Comparison of ENCODE assay signal across 8 cellular contexts in genomic region chr19:14005381-14006084, GRCh38. TPM values are rescaled to one million over a fixed set of nuclear protein-coding genes. Genes with fewer than 3 reads are reported as not detected.
A peak's percentile ranks its signal among the peaks of the same experiment; 100 is the strongest.
DNase-seq lines count a peak whose midpoint lies in the region; ATAC-seq, FAIRE-seq and TF ChIP-seq lines count a peak whose summit lies in the region.

No MANE protein-coding gene starts in this region.

- H3K27me3 ChIP-seq in DND-41 (ENCODE audit: insufficient read depth, low read length, poor library complexity) (no peaks in the 10 kb centered on the region), HCT116 (ENCODE audit: insufficient read depth, low read length) (no peaks in the 10 kb centered on the region), hepatocyte (no peaks in the 10 kb centered on the region), rectal smooth muscle tissue (ENCODE audit: control insufficient read depth, insufficient read depth, low read length) (no peaks in the 10 kb centered on the region)

- TSS peak; percentile 65 for BruUV-seq in HCT116 (replicated peaks; lab: Mats Ljungman, UMichigan)

- no peaks in the 10 kb centered on the region for H3K27me3 Mint-ChIP-seq in T-helper 2 cell treated with Interferon-gamma antibody and Interleukin-4, amounts not matched to agents 5 μg/mL and 100 μg/mL, for 36 hours (ENCODE audit: low read depth)

- POLR2A ChIA-PET in HCT116 (lab: Charles Lee): interaction anchor here (1.0 to 1.1 kb wide), 3 partner anchors 11 to 67 kb away, joined by 3 to 10 read pairs (median 3); partner anchors contain the start of genes IL27RA and MISP3

- TF ChIP-seq POLR2A in HCT116 (IDR thresholded peaks at IDR 0.05; ENCODE audit: borderline replicate concordance, extremely low read depth, insufficient read depth, insufficient read length): no peak

- DNase-seq in DND-41 (peak; percentile 88), HCT116 (ENCODE audit: low read depth, low spot score) (peak; percentile 65), NCI-H1105 treated with DMSO at 0.1 percent for 48 hours (lab: John Stamatoyannopoulos, UW) (peak; percentile 62), hepatocyte (ENCODE audit: low spot score) (peak; percentile 95), urothelium cell line (ENCODE audit: low spot score) (peak; percentile 76)
- peak; percentile 83 for DNase-seq in T-helper 2 cell treated with Interferon-gamma antibody and Interleukin-4, amounts not matched to agents 5 μg/mL and 100 μg/mL, for 36 hours (ENCODE audit: low spot score)

- H3K9ac ChIP-seq in DND-41 (ENCODE audit: low read depth, low read length) (peak overlapping the region; percentile 87), HCT116 (ENCODE audit: low read length) (peak overlapping the region; percentile 91), rectal smooth muscle tissue (ENCODE audit: low read length) (no peak overlapping the region)

- peak overlapping the region; percentile 99 for H3K27ac Mint-ChIP-seq in T-helper 2 cell treated with Interferon-gamma antibody and Interleukin-4, amounts not matched to agents 5 μg/mL and 100 μg/mL, for 36 hours

- TF ChIP-seq CTCF in DND-41 (IDR thresholded peaks at IDR 0.05; ENCODE audit: borderline replicate concordance, extremely low read depth, low read length, poor library complexity, severe bottlenecking): no peak
- TF ChIP-seq CTCF in HCT116 (IDR thresholded peaks at IDR 0.05 in 2 of 3, conservative IDR thresholded peaks at IDR 0.05 in 1 of 3; ENCODE audit: borderline replicate concordance in 1 of 3, insufficient read depth in 1 of 3, low read depth in 2 of 3, low read length in 2 of 3): no peak
- TF ChIP-seq CTCF in hepatocyte (IDR thresholded peaks at IDR 0.05; ENCODE audit: poor library complexity): no peak

- ATAC-seq in DND-41 (ENCODE audit: insufficient read depth, low read depth) (peak; percentile 32), HCT116 (peak; percentile 67)

- H3K9me3 ChIP-seq in DND-41 (ENCODE audit: insufficient read depth, low read length, severe bottlenecking): no peaks in the 10 kb centered on the region
- H3K9me3 ChIP-seq in HCT116 (ENCODE audit: control insufficient read depth in 1 of 2, insufficient read depth in 1 of 2, low read depth in 1 of 2, low read length in 2 of 2): no peaks in the 10 kb centered on the region
- H3K9me3 ChIP-seq in hepatocyte (ENCODE audit: low read depth): no peaks in the 10 kb centered on the region

- peaks cover 35% of the 10 kb centered on the region for H3K4me1 Mint-ChIP-seq in T-helper 2 cell treated with Interferon-gamma antibody and Interleukin-4, amounts not matched to agents 5 μg/mL and 100 μg/mL, for 36 hours (ENCODE audit: low read depth)

- H2AFZ ChIP-seq in DND-41 (ENCODE audit: low read depth, low read length) (peak overlapping the region; percentile 71; the same call in 1 of the 2 replicates), HCT116 (ENCODE audit: low read depth, low read length, poor library complexity, severe bottlenecking) (no peak overlapping the region), hepatocyte (peak overlapping the region; percentile 23)

- peaks cover 4% of the 10 kb centered on the region for H3K36me3 Mint-ChIP-seq in T-helper 2 cell treated with Interferon-gamma antibody and Interleukin-4, amounts not matched to agents 5 μg/mL and 100 μg/mL, for 36 hours (ENCODE audit: low read depth)

- peak overlapping the region; percentile 77 for H3K4me3 Mint-ChIP-seq in T-helper 2 cell treated with Interferon-gamma antibody and Interleukin-4, amounts not matched to agents 5 μg/mL and 100 μg/mL, for 36 hours

- peaks cover 46% of the 10 kb centered on the region for H3K4me1 ChIP-seq in DND-41 (ENCODE audit: insufficient read depth, low read length)
- H3K4me1 ChIP-seq in HCT116 (ENCODE audit: control insufficient read depth in 1 of 2, insufficient read depth in 2 of 2, low read length in 2 of 2): peaks cover 5 to 26% of the 10 kb centered on the region in 2 experiments; a peak in 3 of 4 replicates
- no peaks in the 10 kb centered on the region for H3K4me1 ChIP-seq in hepatocyte (ENCODE audit: insufficient read depth)
- peaks cover 2% of the 10 kb centered on the region for H3K4me1 ChIP-seq in rectal smooth muscle tissue (ENCODE audit: control insufficient read depth, insufficient read depth, low read length)

- H3K4me3 ChIP-seq in DND-41 (ENCODE audit: low read depth in 1 of 2, low read length in 2 of 2) (peak overlapping the region; percentile 70 to 74; a peak in 3 of 4 replicates), HCT116 (replicated peaks in 1 of 2; ENCODE audit: low read depth in 1 of 2, low read length in 2 of 2) (peak overlapping the region; percentile 70 to 76), hepatocyte (peak overlapping the region; percentile 64), rectal smooth muscle tissue (ENCODE audit: low read length) (peak overlapping the region; percentile 59)

- peak overlapping the region; percentile 80 for H3K4me2 ChIP-seq in DND-41 (ENCODE audit: insufficient read depth, low read length)
- H3K4me2 ChIP-seq in HCT116 (ENCODE audit: low read length): peak overlapping the region; percentile 97
- H3K4me2 ChIP-seq in hepatocyte: peak overlapping the region; percentile 70

- WGBS in hepatocyte (ENCODE audit: low lambda C conversion rate, missing lambda C conversion rate): 45% methylated on average over 8 of the region's 50 CpGs

- no peak for FAIRE-seq in urothelium cell line (lab: Jason Lieb, UNC)

- TF ChIP-seq RAD21 in HCT116 (IDR thresholded peaks at IDR 0.05; ENCODE audit: low read depth): no peak

- H3K9me2 ChIP-seq in HCT116 (ENCODE audit: insufficient read depth) (no peaks in the 10 kb centered on the region), hepatocyte (replicated peaks; ENCODE audit: insufficient read depth) (no peaks in the 10 kb centered on the region)

- H4K20me1 ChIP-seq in DND-41 (ENCODE audit: insufficient read depth, low read length) (no peaks in the 10 kb centered on the region), HCT116 (ENCODE audit: insufficient read depth) (no peaks in the 10 kb centered on the region), hepatocyte (ENCODE audit: insufficient read depth, poor library complexity, severe bottlenecking) (no peaks in the 10 kb centered on the region)

- CTCF ChIA-PET in HCT116 (lab: Charles Lee): interaction anchor here (0.9 to 1.4 kb wide), 3 partner anchors 27 to 109 kb away, joined by 3 to 8 read pairs (median 3); partner anchors contain the start of gene IL27RA

- H3K36me3 ChIP-seq in DND-41 (ENCODE audit: insufficient read depth, low read length) (no peaks in the 10 kb centered on the region), HCT116 (ENCODE audit: control insufficient read depth in 1 of 2, insufficient read depth in 2 of 2, low read length in 2 of 2) (no peaks in the 10 kb centered on the region), hepatocyte (replicated peaks; ENCODE audit: insufficient read depth, low read depth) (no peaks in the 10 kb centered on the region), rectal smooth muscle tissue (ENCODE audit: control insufficient read depth, insufficient read depth, low read length) (no peaks in the 10 kb centered on the region)

- H3K79me2 ChIP-seq in DND-41 (ENCODE audit: insufficient read depth, low read length) (peaks cover 25% of the 10 kb centered on the region), HCT116 (ENCODE audit: insufficient read depth, low read length) (peaks cover 3% of the 10 kb centered on the region; the same call in 1 of the 2 replicates), hepatocyte (peaks cover 23% of the 10 kb centered on the region)

- RAD21 ChIA-PET in HCT116 (lab: Charles Lee; ENCODE audit: low non-redundant PET in 1 of 2, low total read pairs in 2 of 2, uncharacterized antibody in 2 of 2, unreplicated experiment in 2 of 2): no interaction called here

- H3K27ac ChIP-seq in DND-41 (ENCODE audit: low read length): peak overlapping the region; percentile 54
- H3K27ac ChIP-seq in HCT116 (ENCODE audit: low read depth, low read length): peak overlapping the region; percentile 79
- peak overlapping the region; percentile 92 for H3K27ac ChIP-seq in angular gyrus (ENCODE audit: low read depth, low read length)
- H3K27ac ChIP-seq in hepatocyte: peak overlapping the region; percentile 97
- H3K27ac ChIP-seq in rectal smooth muscle tissue (ENCODE audit: low read depth, low read length): peak overlapping the region; percentile 99

- intact Hi-C loops in HCT116 (cut with micrococcal nuclease): loop anchor here (2.0 kb wide), 1 partner anchor 53 kb away; the partner anchor contains the start of gene DCAF15

- H3K9me3 Mint-ChIP-seq in T-helper 2 cell treated with Interferon-gamma antibody and Interleukin-4, amounts not matched to agents 5 μg/mL and 100 μg/mL, for 36 hours: no peaks in the 10 kb centered on the region

TF ChIP-seq in HCT116, 20 proteins besides CTCF, POLR2A, EP300 and RAD21 (continues in another document):
- TF ChIP-seq EZH2phosphoT487 (IDR thresholded peaks at IDR 0.05; ENCODE audit: borderline replicate concordance): no peak
- TF ChIP-seq YY1 (IDR thresholded peaks at IDR 0.05; ENCODE audit: extremely low read depth, insufficient replicate concordance, low read depth, low read length): peak; percentile 56
- TF ChIP-seq SP1 (IDR thresholded peaks at IDR 0.05; ENCODE audit: low read depth): peak; percentile 40; the same call in 1 of the 2 replicates
- no peak for TF ChIP-seq SIN3A (IDR thresholded peaks at IDR 0.05; ENCODE audit: low read depth)
- TF ChIP-seq POLR2AphosphoS5 (IDR thresholded peaks at IDR 0.05; ENCODE audit: low read depth, low read length): peak; percentile 75
- no peak for TF ChIP-seq JUND (IDR thresholded peaks at IDR 0.05)
- no peak for TF ChIP-seq CEBPB (IDR thresholded peaks at IDR 0.05; ENCODE audit: low read depth)
- TF ChIP-seq, protein P1, sequence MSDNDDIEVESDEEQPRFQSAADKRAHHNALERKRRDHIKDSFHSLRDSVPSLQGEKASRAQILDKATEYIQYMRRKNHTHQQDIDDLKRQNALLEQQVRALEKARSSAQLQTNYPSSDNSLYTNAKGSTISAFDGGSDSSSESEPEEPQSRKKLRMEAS (IDR thresholded peaks at IDR 0.05): no peak
- TF ChIP-seq SRF (IDR thresholded peaks at IDR 0.05; ENCODE audit: low read depth): no peak

RNA-seq across cellular contexts. Expression of gene RFX1, which starts 0.6 kb away (rescaled TPM):
- total RNA-seq in HCT116 (2021; ENCODE audit: unreplicated experiment) (16.3 TPM), hepatocyte (2.2 and 4.2 TPM in 2 replicates)
- polyA plus RNA-seq in HCT116 (2012): 10.5 and 15.3 TPM in 2 replicates
- 2.4 and 4.1 TPM in 2 replicates for polyA plus RNA-seq in hepatocyte

RNA-seq across cellular contexts. Expression of gene RLN3, which starts 22.4 kb away (rescaled TPM):
- total RNA-seq in HCT116 (2021; ENCODE audit: unreplicated experiment) (not detected), hepatocyte (not detected in 2 replicates)
- not detected in 2 replicates for polyA plus RNA-seq in HCT116 (2012)
- polyA plus RNA-seq in hepatocyte: not detected in 2 replicates

RNA-seq across cellular contexts. Expression of gene IL27RA, which starts 26.0 kb away (rescaled TPM):
- 18.3 TPM for total RNA-seq in HCT116 (2021; ENCODE audit: unreplicated experiment)
- polyA plus RNA-seq in HCT116 (2012): 13.6 and 17.7 TPM in 2 replicates
- 1.9 and 2.0 TPM in 2 replicates for total RNA-seq in hepatocyte
- 1.7 and 2.3 TPM in 2 replicates for polyA plus RNA-seq in hepatocyte

RNA-seq across cellular contexts. Expression of gene DCAF15, which starts 53.2 kb away (rescaled TPM):
- total RNA-seq in HCT116 (2021; ENCODE audit: unreplicated experiment) (46.2 TPM), hepatocyte (9.3 and 13.4 TPM in 2 replicates)
- 54.9 and 57.5 TPM in 2 replicates for polyA plus RNA-seq in HCT116 (2012)
- polyA plus RNA-seq in hepatocyte: 16.4 and 19.0 TPM in 2 replicates

RNA-seq across cellular contexts. Expression of gene PALM3, which starts 56.3 kb away (rescaled TPM):
- 3.3 TPM for total RNA-seq in HCT116 (2021; ENCODE audit: unreplicated experiment)
- 1.3 and 2.6 TPM in 2 replicates for polyA plus RNA-seq in HCT116 (2012)
- total RNA-seq in hepatocyte: 2.1 and 2.3 TPM in 2 replicates
- 2.3 and 3.4 TPM in 2 replicates for polyA plus RNA-seq in hepatocyte

Comparison
In these comparisons a context has a peak if more than half of its experiments do, and no peak if none do; other contexts are left out.
1. Peak in every context shown above with its lines: DNase-seq, ATAC-seq, H3K4me3 ChIP-seq and H3K27ac ChIP-seq.